In genomic region chr11:69129647-69130046, GRCh38 we compare ENCODE assay signal across 14 cellular contexts. TPM values are rescaled to one million over a fixed set of nuclear protein-coding genes. Genes with fewer than 3 reads are reported as not detected.
DNase-seq lines count a peak whose midpoint lies in the region; ATAC-seq and TF ChIP-seq lines count a peak whose summit lies in the region.
"Had no signal": no experiment of that assay in that cellular context is flagged by ENCODE, and none has a peak within 500 bp of the region (broad histone marks: within the 10 kb centered on the region; RNA-seq: fewer than 3 reads in every experiment).

No MANE protein-coding gene starts in this region.

- no TSS peak for BruUV-seq in Caco-2 (replicated peaks; lab: Mats Ljungman, UMichigan)
- BruUV-seq in Calu3 (replicated peaks; lab: Mats Ljungman, UMichigan): no TSS peak

- DNase-seq in Caco-2 (peak in 1 of 2 experiments; percentile 25), SK-N-MC (ENCODE audit: low read depth, low spot score) (no peak), mesenteric fat pad (ENCODE audit: low spot score) (peak; percentile 76), Calu3 (no peak), HuH-7.5 (ENCODE audit: low spot score) (no peak), endothelial cell (ENCODE audit: low spot score) (no peak)
- DNase-seq: CD8-positive, alpha-beta T cell; GOT3 had no signal

- H3K9me3 Mint-ChIP-seq in Caco-2 (ENCODE audit: unreplicated experiment): peaks cover 21% of the 10 kb centered on the region
- H3K9me3 Mint-ChIP-seq in Calu3 (ENCODE audit: low read depth, unreplicated experiment): peaks cover 4% of the 10 kb centered on the region
- peaks cover 6% of the 10 kb centered on the region for H3K9me3 Mint-ChIP-seq in endothelial cell (ENCODE audit: unreplicated experiment)

- peak overlapping the region; percentile 99 for H3K27ac ChIP-seq in SK-N-MC
- H3K27ac ChIP-seq: BLaER1, KMS-11 had no signal

- POLR2A ChIA-PET in Caco-2 (lab: Charles Lee): no interaction called here

- TF ChIP-seq CTCF in Caco-2 (IDR thresholded peaks at IDR 0.05; ENCODE audit: insufficient read depth in 1 of 2, low read depth in 1 of 2, low read length in 1 of 2, severe bottlenecking in 1 of 2, unreplicated experiment in 1 of 2) (no peak), Calu3 (IDR thresholded peaks at IDR 0.05; ENCODE audit: unreplicated experiment) (no peak), endothelial cell (IDR thresholded peaks at IDR 0.05; ENCODE audit: unreplicated experiment) (no peak)

- H3K36me3 Mint-ChIP-seq in Caco-2 (ENCODE audit: insufficient read depth, unreplicated experiment) (no peaks in the 10 kb centered on the region), Calu3 (ENCODE audit: insufficient read depth, unreplicated experiment) (no peaks in the 10 kb centered on the region), endothelial cell (ENCODE audit: low read depth, unreplicated experiment) (peaks cover 8% of the 10 kb centered on the region)
- H3K36me3 Mint-ChIP-seq: CD14-positive monocyte; CD8-positive, alpha-beta T cell had no signal

- no peaks in the 10 kb centered on the region for H3K27me3 ChIP-seq in Caco-2 (replicated peaks; ENCODE audit: control insufficient read depth, insufficient read depth, low read length)
- H3K27me3 ChIP-seq: BLaER1 had no signal

- H3K36me3 ChIP-seq in Caco-2 (ENCODE audit: control insufficient read depth, insufficient read depth, low read length): no peaks in the 10 kb centered on the region
- peaks cover 14% of the 10 kb centered on the region; the same call in 1 of the 2 replicates for H3K36me3 ChIP-seq in SK-N-MC (ENCODE audit: insufficient read depth, low read length)
- H3K36me3 ChIP-seq: BLaER1, HAP-1 had no signal

- H3K4me3 ChIP-seq in Caco-2 (ENCODE audit: low read depth, low read length) (no peak overlapping the region), SK-N-MC (no peak overlapping the region)
- H3K4me3 ChIP-seq: BLaER1, HAP-1 had no signal

- H3K9ac ChIP-seq in SK-N-MC (ENCODE audit: insufficient read length): no peak overlapping the region
- H3K9ac ChIP-seq: BLaER1, KMS-11 had no signal

- CTCF ChIA-PET in Caco-2 (lab: Charles Lee) (no interaction called here), Calu3 (lab: Charles Lee) (no interaction called here)

- H3K4me1 Mint-ChIP-seq in Caco-2 (ENCODE audit: low read depth, unreplicated experiment): peaks cover under 1% of the 10 kb centered on the region
- H3K4me1 Mint-ChIP-seq in Calu3 (ENCODE audit: low read depth, unreplicated experiment): peaks cover 17% of the 10 kb centered on the region
- H3K4me1 Mint-ChIP-seq in endothelial cell (ENCODE audit: unreplicated experiment): peaks cover 3% of the 10 kb centered on the region

- no peak overlapping the region for H3K4me3 Mint-ChIP-seq in Caco-2 (ENCODE audit: unreplicated experiment)
- H3K4me3 Mint-ChIP-seq in Calu3 (ENCODE audit: low read depth, unreplicated experiment): no peak overlapping the region
- H3K4me3 Mint-ChIP-seq in endothelial cell (ENCODE audit: unreplicated experiment): no peak overlapping the region
- H3K4me3 Mint-ChIP-seq: CD14-positive monocyte; CD8-positive, alpha-beta T cell had no signal

- ATAC-seq in GM19397 (IDR thresholded peaks at IDR 0.05; ENCODE audit: unreplicated experiment): no peak
- ATAC-seq: CD8-positive, alpha-beta T cell had no signal

- peaks cover 18% of the 10 kb centered on the region for H3K4me1 ChIP-seq in Caco-2
- H3K4me1 ChIP-seq: HAP-1 had no signal

- intact Hi-C loops in Caco-2 (cut with micrococcal nuclease; ENCODE audit: unreplicated experiment): loop anchor here (2.0 to 5.0 kb wide), 2 partner anchors 83 to 253 kb away; no protein-coding TSS in a partner anchor
- intact Hi-C loops in Calu3 (cut with micrococcal nuclease; ENCODE audit: unreplicated experiment): loop anchor here (10.0 kb wide), 1 partner anchor 85 kb away; no protein-coding TSS in a partner anchor

- H3K9me3 ChIP-seq in Caco-2 (peaks cover 20% of the 10 kb centered on the region), SK-N-MC (ENCODE audit: low read depth, low read length) (peaks cover 19% of the 10 kb centered on the region; the same call in 1 of the 2 replicates)

- H3K27me3 Mint-ChIP-seq in Caco-2 (ENCODE audit: insufficient read depth, unreplicated experiment) (no peaks in the 10 kb centered on the region), Calu3 (ENCODE audit: unreplicated experiment) (no peaks in the 10 kb centered on the region), endothelial cell (ENCODE audit: unreplicated experiment) (peaks cover 3% of the 10 kb centered on the region)

- H3K27ac Mint-ChIP-seq in Caco-2 (ENCODE audit: unreplicated experiment) (peak overlapping the region; percentile 23), Calu3 (ENCODE audit: unreplicated experiment) (no peak overlapping the region), endothelial cell (ENCODE audit: unreplicated experiment) (no peak overlapping the region)
- H3K27ac Mint-ChIP-seq: CD8-positive, alpha-beta T cell had no signal

RNA-seq across cellular contexts. Expression of gene SMIM38, which starts 26.1 kb away (rescaled TPM):
- total RNA-seq in Caco-2 (2022) (0.12 and 0.66 TPM in 2 replicates), mesenteric fat pad (0.29 TPM), Calu3 (2022) (0.33 TPM in 1 of 2 replicates, not detected in the other), endothelial cell (ENCODE audit: unreplicated experiment) (not detected)
- total RNA-seq: CD8-positive, alpha-beta T cell; HT-29 had no signal
